In the genomic region with DNA sequence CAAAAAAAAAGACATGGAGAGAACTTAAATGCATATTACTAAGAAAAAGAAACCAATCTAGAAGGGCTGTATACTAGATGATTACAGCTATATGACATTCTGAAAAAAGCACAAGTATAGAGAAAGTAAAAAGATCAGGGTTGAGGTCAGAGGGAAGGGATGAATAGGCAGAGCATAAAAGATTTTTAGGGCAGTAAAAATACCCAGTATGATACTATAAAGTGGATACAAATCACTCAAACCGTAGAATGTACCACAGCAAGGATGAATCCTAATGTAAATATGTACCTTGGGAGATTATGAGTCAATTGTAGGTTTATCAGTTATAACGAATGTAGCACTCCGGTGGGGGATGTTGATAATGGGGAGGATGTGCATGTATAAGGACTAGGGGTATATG, we compare ENCODE assay signal across 20 cellular contexts. TPM values are rescaled to one million over a fixed set of nuclear protein-coding genes. Genes with fewer than 3 reads are reported as not detected.
DNase-seq lines count a peak whose midpoint lies in the region; ATAC-seq, FAIRE-seq and TF ChIP-seq lines count a peak whose summit lies in the region.
"Had no signal": no experiment of that assay in that cellular context is flagged by ENCODE, and none has a peak within 500 bp of the region (broad histone marks: within the 10 kb centered on the region; RNA-seq: fewer than 3 reads in every experiment).

No MANE protein-coding gene starts in this region.

- peak overlapping the region; percentile 45 for H3K4me2 ChIP-seq in A549
- H3K4me2 ChIP-seq: BLaER1 had no signal

- H3K27ac ChIP-seq in A549 (peak overlapping the region; percentile 44 to 69; a peak in 5 of 6 replicates), RWPE2 (ENCODE audit: poor library complexity, severe bottlenecking) (no peak overlapping the region)
- H3K27ac ChIP-seq: BLaER1, C4-2B, GM23248 had no signal

- no peak overlapping the region for H3K9ac ChIP-seq in endocrine pancreas (ENCODE audit: control insufficient read depth, insufficient read depth, low read length)
- H3K9ac ChIP-seq: BLaER1, GM23248 had no signal

- TF ChIP-seq EP300 in A549 (IDR thresholded peaks at IDR 0.05), result no peak

- no peaks in the 10 kb centered on the region for H3K36me3 ChIP-seq in RWPE2 (ENCODE audit: low read depth)
- H3K36me3 ChIP-seq in endocrine pancreas (ENCODE audit: control insufficient read depth, insufficient read depth, low read length), result no peaks in the 10 kb centered on the region
- H3K36me3 ChIP-seq: BLaER1 had no signal

- ATAC-seq in A549, result peak in 1 of 2 experiments; percentile 37; a peak in 1 of 6 replicates
- peak; percentile 32; the same call in 1 of the 3 replicates for ATAC-seq in RWPE2 (ENCODE audit: low read depth)
- ATAC-seq in GM21381 (IDR thresholded peaks at IDR 0.05; ENCODE audit: unreplicated experiment), result no peak
- ATAC-seq: CD8-positive, alpha-beta T cell; HCT116 had no signal

- 2% methylated on average over 3 of the region's 3 CpGs for WGBS in A549 (ENCODE audit: missing lambda C conversion rate)

- H3K4me1 ChIP-seq in A549 (peaks cover 53% of the 10 kb centered on the region), RWPE2 (ENCODE audit: insufficient read depth, poor library complexity, severe bottlenecking) (peaks cover 8% of the 10 kb centered on the region), endocrine pancreas (ENCODE audit: control insufficient read depth, insufficient read depth, low read length) (peaks cover 15% of the 10 kb centered on the region)
- H3K4me1 ChIP-seq: BLaER1 had no signal

- TF ChIP-seq RAD21 in A549 (conservative IDR thresholded peaks at IDR 0.05 in 1 of 2, IDR thresholded peaks at IDR 0.05 in 1 of 2), result no peak

- TF ChIP-seq POLR2A in A549 (IDR thresholded peaks at IDR 0.05; ENCODE audit: low read length), result no peak
- no peak for TF ChIP-seq POLR2A in H54 (IDR thresholded peaks at IDR 0.05; ENCODE audit: low read depth, low read length)

- DNase-seq in A549 (ENCODE audit: low read depth in 1 of 2, low spot score in 1 of 2) (no peak), DMS53 (lab: John Stamatoyannopoulos, UW) (peak; percentile 60), RWPE2 (ENCODE audit: low spot score) (no peak), H54 (ENCODE audit: insufficient read length, low spot score) (no peak), NCI-H774 (lab: John Stamatoyannopoulos, UW) (no peak)
- DNase-seq: Caco-2; CD4-positive, CD25-positive, alpha-beta regulatory T cell; CD8-positive, alpha-beta T cell; DMS153; DMS79 treated with DMSO at 0.1 percent for 48 hours; GF-D8; H9 had no signal

- FAIRE-seq in A549 (lab: Jason Lieb, UNC) (no peak), H54 (lab: Jason Lieb, UNC) (no peak)
- FAIRE-seq: GM12892, H1 had no signal

- H3K27me3 ChIP-seq in RWPE2 (ENCODE audit: insufficient read depth, poor library complexity, severe bottlenecking) (peaks cover 2% of the 10 kb centered on the region), endocrine pancreas (ENCODE audit: control insufficient read depth, insufficient read depth, low read length) (no peaks in the 10 kb centered on the region)
- H3K27me3 ChIP-seq: BLaER1 had no signal

- H3K4me3 ChIP-seq in A549 (no peak overlapping the region), RWPE2 (ENCODE audit: severe bottlenecking) (no peak overlapping the region), endocrine pancreas (ENCODE audit: control insufficient read depth, insufficient read depth, low read length) (peak overlapping the region; percentile 0)
- H3K4me3 ChIP-seq: BLaER1, GM23248 had no signal

- POLR2A ChIA-PET in A549 (lab: Yijun Ruan, JAX), result no interaction called here

- CTCF ChIA-PET in A549 (lab: Yijun Ruan, JAX), result no interaction called here

- no peak for TF ChIP-seq CTCF in A549 (IDR thresholded peaks at IDR 0.05)
- TF ChIP-seq CTCF in RWPE2 (IDR thresholded peaks at IDR 0.05; ENCODE audit: poor library complexity, severe bottlenecking), result no peak

- no peaks in the 10 kb centered on the region; the same call in 2 of the 3 replicates for H3K9me3 ChIP-seq in A549
- no peaks in the 10 kb centered on the region for H3K9me3 ChIP-seq in RWPE2 (ENCODE audit: severe bottlenecking)
- H3K9me3 ChIP-seq in endocrine pancreas (ENCODE audit: control insufficient read depth, low read length), result no peaks in the 10 kb centered on the region
- H3K9me3 ChIP-seq: BLaER1, Caco-2 had no signal

TF ChIP-seq in A549, 52 proteins besides CTCF, POLR2A, EP300 and RAD21 (continues in another document):
- TF ChIP-seq FOSL2 (IDR thresholded peaks at IDR 0.05) (no peak), FOSL2 (CRISPR knock-in tag; IDR thresholded peaks at IDR 0.05) (no peak), MYC (IDR thresholded peaks at IDR 0.05; ENCODE audit: borderline replicate concordance, low read length) (no peak), NPAS2 (CRISPR knock-in tag; IDR thresholded peaks at IDR 0.05; ENCODE audit: borderline replicate concordance) (no peak), ZC3H11A (IDR thresholded peaks at IDR 0.05) (no peak), BCL3 (IDR thresholded peaks at IDR 0.05) (no peak), RARB (CRISPR knock-in tag; IDR thresholded peaks at IDR 0.05) (no peak), MAZ (IDR thresholded peaks at IDR 0.05; ENCODE audit: borderline replicate concordance, low read depth, low read length) (no peak), CEBPB (IDR thresholded peaks at IDR 0.05) (no peak), RCOR1 (IDR thresholded peaks at IDR 0.05; ENCODE audit: low read depth, low read length) (no peak), ATOH8 (CRISPR knock-in tag; IDR thresholded peaks at IDR 0.05; ENCODE audit: low read depth) (no peak), TP53 (CRISPR knock-in tag; IDR thresholded peaks at IDR 0.05) (no peak), RNF2 (IDR thresholded peaks at IDR 0.05; ENCODE audit: borderline replicate concordance, low read depth) (no peak), REST (IDR thresholded peaks at IDR 0.05) (no peak), ZSCAN20 (CRISPR knock-in tag; IDR thresholded peaks at IDR 0.05) (no peak), PBX3 (IDR thresholded peaks at IDR 0.05) (no peak), SREBF2 (IDR thresholded peaks at IDR 0.05) (no peak)
- TF ChIP-seq, protein P1, sequence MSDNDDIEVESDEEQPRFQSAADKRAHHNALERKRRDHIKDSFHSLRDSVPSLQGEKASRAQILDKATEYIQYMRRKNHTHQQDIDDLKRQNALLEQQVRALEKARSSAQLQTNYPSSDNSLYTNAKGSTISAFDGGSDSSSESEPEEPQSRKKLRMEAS (IDR thresholded peaks at IDR 0.05), result no peak

RNA-seq across cellular contexts. Expression of gene SMCO4, which starts 29.4 kb away (rescaled TPM):
- 10.7 and 11.9 TPM in 2 replicates for polyA plus RNA-seq in A549 (2011; rRNA removed)
- polyA plus RNA-seq in A549 (2012; cell fraction: cytosol; rRNA removed), result 21.4 and 22.4 TPM in 2 replicates
- 13.9 and 15.2 TPM in 2 replicates for polyA plus RNA-seq in A549 (2012; cell fraction: nucleus; rRNA removed)
- 13.4 to 14.8 TPM (median 14.4 TPM) in 3 replicates for polyA plus RNA-seq in A549 (2017; fragmentation: RNase III; extraction: RNeasy Plus Mini Kit Qiagen cat#74134 plus additional on column Dnase treatment)
- 2.1 and 2.8 TPM in 2 replicates for polyA minus RNA-seq in A549 (2011; rRNA and poly(A)+ RNA removed)
